8 cellular contexts compared by ENCODE assay signal in genomic region chr22:37199103-37199838, GRCh38. TPM values are rescaled to one million over a fixed set of nuclear protein-coding genes. Genes with fewer than 3 reads are reported as not detected.
DNase-seq lines count a peak whose midpoint lies in the region; ATAC-seq and TF ChIP-seq lines count a peak whose summit lies in the region.

No MANE protein-coding gene starts in this region.

- TF ChIP-seq POLR2A in adrenal gland (IDR thresholded peaks at IDR 0.05) = peak; percentile 96 to 97
- TF ChIP-seq POLR2A in heart left ventricle (IDR thresholded peaks at IDR 0.05) = peak; percentile 70 to 97
- TF ChIP-seq POLR2A in upper lobe of left lung (IDR thresholded peaks at IDR 0.05) = peak; percentile 9 to 99 (median 94)

- WGBS in adrenal gland, 4 donors = 0 to 3% (median 1%) methylated on average over 15 to 62 of the region's 62 CpGs
- 0 to 1% (median 1%) methylated on average over 37 to 62 of the region's 62 CpGs for WGBS in heart left ventricle, 4 donors
- 2 to 3% methylated on average over 12 to 34 of the region's 62 CpGs for WGBS in upper lobe of left lung, 2 donors

- H3K27me3 ChIP-seq in adrenal gland (no peaks in the 10 kb centered on the region), heart left ventricle (no peaks in the 10 kb centered on the region), upper lobe of left lung (no peaks in the 10 kb centered on the region)

- H3K4me3 ChIP-seq in adrenal gland (peak overlapping the region in 3 of 4 donors; percentile 2 to 60 (median 56)), heart left ventricle (peak overlapping the region; percentile 35 to 87 (median 66)), upper lobe of left lung (peak overlapping the region; percentile 56 to 71 (median 66))

- H3K36me3 ChIP-seq in adrenal gland (replicated peaks in 1 of 2) = no peaks in the 10 kb centered on the region
- H3K36me3 ChIP-seq in heart left ventricle = no peaks in the 10 kb centered on the region
- H3K36me3 ChIP-seq in upper lobe of left lung = no peaks in the 10 kb centered on the region

- peak overlapping the region; percentile 95 to 97 (median 95) for H3K27ac ChIP-seq in adrenal gland
- H3K27ac ChIP-seq in heart left ventricle = peak overlapping the region; percentile 83 to 99 (median 96)
- peak overlapping the region; percentile 87 to 98 (median 95) for H3K27ac ChIP-seq in upper lobe of left lung

- peak; percentile 94 for ATAC-seq in HG02763 (IDR thresholded peaks at IDR 0.05; ENCODE audit: unreplicated experiment)
- peak; percentile 87 to 93 (median 90) for ATAC-seq in heart left ventricle
- ATAC-seq in upper lobe of left lung (ENCODE audit: low FRiP score in 2 of 2) = peak; percentile 97 to 98

- peaks cover 25 to 38% of the 10 kb centered on the region in 2 donors for H3K4me1 ChIP-seq in adrenal gland (replicated peaks in 1 of 2)
- peaks cover 19 to 47% (median 34%) of the 10 kb centered on the region in 12 donors for H3K4me1 ChIP-seq in heart left ventricle
- H3K4me1 ChIP-seq in upper lobe of left lung = peaks cover 32 to 43% (median 34%) of the 10 kb centered on the region in 4 donors

- no peak for TF ChIP-seq EP300 in upper lobe of left lung (IDR thresholded peaks at IDR 0.05)

- H3K9me3 ChIP-seq in adrenal gland (replicated peaks in 1 of 3) (no peaks in the 10 kb centered on the region), heart left ventricle (no peaks in the 10 kb centered on the region), upper lobe of left lung (no peaks in the 10 kb centered on the region)

- intact Hi-C loops in adrenal gland (cut with DNase I) = loop anchor here in 1 of 2 donors (2.0 kb wide), 1 partner anchor 32 kb away; no protein-coding TSS in a partner anchor
- intact Hi-C loops in heart left ventricle (cut with DNase I) = loop anchor here in 7 of 10 donors (2.0 to 10.0 kb wide), 6 partner anchors 30 to 424 kb away; partner anchors contain the start of gene IFT27 (in 1 of the 7)

- peak; percentile 93 for TF ChIP-seq CTCF in GM12874 (IDR thresholded peaks at IDR 0.05; ENCODE audit: insufficient read depth, low read depth, low read length)
- peak; percentile 85 to 97 (median 92) for TF ChIP-seq CTCF in adrenal gland (IDR thresholded peaks at IDR 0.05)
- peak; percentile 90 to 99 (median 96) for TF ChIP-seq CTCF in heart left ventricle (IDR thresholded peaks at IDR 0.05)
- TF ChIP-seq CTCF in upper lobe of left lung (IDR thresholded peaks at IDR 0.05) = peak; percentile 96 to 99 (median 97)

- DNase-seq in NCI-H1417 (lab: John Stamatoyannopoulos, UW) = peak; percentile 91 to 96 (median 95)
- peak; percentile 83 to 91 for DNase-seq in SW 1271 (lab: John Stamatoyannopoulos, UW)
- DNase-seq in adrenal gland = peak; percentile 97 to 100 (median 100)
- DNase-seq in heart left ventricle = peak; percentile 97 to 100 (median 98)
- DNase-seq in pons (ENCODE audit: low spot score) = peak; percentile 95
- DNase-seq in upper lobe of left lung = peak; percentile 98 to 100

RNA-seq across cellular contexts. Expression of gene C1QTNF6, which starts 11.2 kb away (rescaled TPM):
- total RNA-seq in adrenal gland (10 to 100 TPM in 1 of 8 donors, 1 to 10 TPM in 7; 2.2 to 28.6 (median 5.9) TPM), heart left ventricle (10 to 100 TPM in 1 of 9 donors, 1 to 10 TPM in 6, under 1 TPM in 2; 0.31 to 11.9 (median 1.4) TPM), upper lobe of left lung (1 to 10 TPM; 2.1 to 8.4 (median 4.7) TPM)
- polyA plus RNA-seq in adrenal gland (10 to 100 TPM in 2 of 3 donors, 1 to 10 TPM in 1; 2.9 to 45.7 (median 17.9) TPM), heart left ventricle (1 to 10 TPM in 1 of 2 donors, under 1 TPM in 1; 0.99 to 3.0 TPM)

RNA-seq across cellular contexts. Expression of gene SSTR3, which starts 13.0 kb away (rescaled TPM):
- 1 to 10 TPM in 1 of 8 donors, under 1 TPM in 6, not detected in 1; 0.28 to 2.0 (median 0.41) TPM for total RNA-seq in adrenal gland
- polyA plus RNA-seq in adrenal gland = 1 to 10 TPM in 2 of 3 donors, under 1 TPM in 1; 0.34 to 1.2 (median 1.0) TPM
- total RNA-seq in heart left ventricle = under 1 TPM in 1 of 9 donors, not detected in 8; 0.07 TPM
- not detected for polyA plus RNA-seq in heart left ventricle
- total RNA-seq in upper lobe of left lung = under 1 TPM in 2 of 6 donors, not detected in 4; 0.06 to 0.13 TPM

RNA-seq across cellular contexts. Expression of gene RAC2, which starts 44.8 kb away (rescaled TPM):
- total RNA-seq in adrenal gland (10 to 100 TPM in 5 of 8 donors, 1 to 10 TPM in 3; 4.3 to 17.9 (median 11.3) TPM), heart left ventricle (10 to 100 TPM in 2 of 9 donors, 1 to 10 TPM in 7; 1.4 to 60.5 (median 3.8) TPM), upper lobe of left lung (100 to 1,000 TPM in 1 of 6 donors, 10 to 100 TPM in 5; 22.1 to 126 (median 65.2) TPM)
- polyA plus RNA-seq in adrenal gland (10 to 100 TPM in 2 of 3 donors, 1 to 10 TPM in 1; 6.3 to 12.4 (median 11.0) TPM), heart left ventricle (1 to 10 TPM; 1.3 to 4.6 TPM)

RNA-seq across cellular contexts. Expression of gene IL2RB, which starts 49.6 kb away (rescaled TPM):
- total RNA-seq in adrenal gland = 1 to 10 TPM in 5 of 8 donors, under 1 TPM in 3; 0.43 to 2.1 (median 1.4) TPM
- polyA plus RNA-seq in adrenal gland = under 1 TPM; 0.34 to 0.48 (median 0.40) TPM
- 1 to 10 TPM in 2 of 9 donors, under 1 TPM in 6, not detected in 1; 0.09 to 8.7 (median 0.38) TPM for total RNA-seq in heart left ventricle
- polyA plus RNA-seq in heart left ventricle = under 1 TPM; 0.24 to 0.38 TPM
- 1 to 10 TPM; 3.4 to 9.4 (median 5.8) TPM for total RNA-seq in upper lobe of left lung

Comparison
In these comparisons a context has a peak if more than half of its experiments do, and no peak if none do; other contexts are left out.
1. Peak in every context shown above with its lines: DNase-seq, ATAC-seq, H3K4me3 ChIP-seq and H3K27ac ChIP-seq.